ENCODE assay signal across 14 cellular contexts in the genomic region with DNA sequence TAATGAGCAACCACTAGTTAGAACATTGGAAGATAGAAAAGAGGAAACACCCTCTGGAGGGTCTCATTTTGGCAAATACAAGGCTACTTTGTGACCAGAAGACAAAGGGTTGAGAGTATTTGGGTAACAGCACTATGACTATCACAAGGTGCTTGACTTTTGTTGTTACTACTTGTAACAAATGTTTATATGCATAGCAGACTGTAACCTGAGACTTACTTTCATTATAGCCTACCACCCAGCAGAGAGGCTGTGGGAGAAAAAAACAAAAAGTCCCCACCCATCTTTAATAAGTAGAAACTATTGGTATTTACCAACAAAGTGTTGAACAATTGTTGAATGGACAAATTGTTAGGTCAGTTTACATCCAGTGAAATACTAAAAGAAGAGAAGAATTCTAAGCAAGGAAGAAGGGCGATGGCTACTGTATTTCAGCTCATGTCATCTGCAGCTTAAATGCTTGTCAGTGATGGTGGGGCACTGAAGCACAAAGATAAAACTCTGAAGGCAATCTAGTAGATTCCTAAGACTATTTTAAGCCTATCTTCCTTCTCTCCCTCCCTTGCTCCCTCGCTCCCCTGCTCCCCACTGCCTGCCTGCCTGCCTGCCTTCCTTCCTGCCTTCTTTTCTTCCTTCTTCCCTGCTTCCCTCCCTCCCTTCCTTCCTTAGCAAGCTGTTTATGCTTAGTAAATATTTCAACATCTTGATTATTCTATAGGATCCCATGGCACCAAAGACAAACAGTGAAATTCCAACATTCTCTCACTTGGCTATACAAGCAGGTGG.
"Had no signal": no experiment of that assay in that cellular context is flagged by ENCODE, and none has a peak within 500 bp of the region (broad histone marks: within the 10 kb centered on the region; RNA-seq: fewer than 3 reads in every experiment).

No MANE protein-coding gene starts in this region.

- H3K4me3 ChIP-seq: coronary artery, esophagus muscularis mucosa, hepatocyte, lung, stomach, thoracic aorta, upper lobe of right lung had no signal

- H3K36me3 ChIP-seq: esophagus muscularis mucosa, stomach, thoracic aorta, upper lobe of right lung had no signal

- DNase-seq: activated CD4-positive, alpha-beta T cell treated with anti-CD3 and anti-CD28 coated beads, Interleukin-2, amount 10 ng/mL, durations not matched to agents 7 days and 5 days; activated CD4-positive, CD25-positive, alpha-beta regulatory T cell; activated CD8-positive, alpha-beta memory T cell treated with anti-CD3 and anti-CD28 coated beads, Interleukin-2, amount 50 U/mL, for 48 hours; activated naive CD8-positive, alpha-beta T cell treated with anti-CD3 and anti-CD28 coated beads, Interleukin-2, amount 10 ng/mL, durations not matched to agents 7 days and 5 days; islet precursor cell; stimulated activated CD4-positive, alpha-beta T cell treated with anti-CD3 and anti-CD28 coated beads, Interleukin-12 subunit alpha, Interleukin-12 subunit beta, amount 100 ng/mL, for 4 hours; stimulated activated CD4-positive, alpha-beta T cell treated with anti-CD3 and anti-CD28 coated beads, Interleukin-2, amount 100 ng/mL, for 24 hours; stomach; upper lobe of right lung had no signal

- H3K9me3 ChIP-seq: esophagus muscularis mucosa, stomach, thoracic aorta, upper lobe of right lung had no signal

- H3K27ac ChIP-seq: coronary artery, esophagus muscularis mucosa, hepatocyte, stomach, thoracic aorta, upper lobe of right lung had no signal

- H3K27me3 ChIP-seq: esophagus muscularis mucosa, hepatocyte, stomach, upper lobe of right lung had no signal

- ATAC-seq: upper lobe of right lung had no signal

- H3K4me1 ChIP-seq: esophagus muscularis mucosa, stomach, upper lobe of right lung had no signal

- H2AFZ ChIP-seq: hepatocyte had no signal

- H3K4me2 ChIP-seq: hepatocyte had no signal
